9 cellular contexts compared by ENCODE assay signal in the genomic region with DNA sequence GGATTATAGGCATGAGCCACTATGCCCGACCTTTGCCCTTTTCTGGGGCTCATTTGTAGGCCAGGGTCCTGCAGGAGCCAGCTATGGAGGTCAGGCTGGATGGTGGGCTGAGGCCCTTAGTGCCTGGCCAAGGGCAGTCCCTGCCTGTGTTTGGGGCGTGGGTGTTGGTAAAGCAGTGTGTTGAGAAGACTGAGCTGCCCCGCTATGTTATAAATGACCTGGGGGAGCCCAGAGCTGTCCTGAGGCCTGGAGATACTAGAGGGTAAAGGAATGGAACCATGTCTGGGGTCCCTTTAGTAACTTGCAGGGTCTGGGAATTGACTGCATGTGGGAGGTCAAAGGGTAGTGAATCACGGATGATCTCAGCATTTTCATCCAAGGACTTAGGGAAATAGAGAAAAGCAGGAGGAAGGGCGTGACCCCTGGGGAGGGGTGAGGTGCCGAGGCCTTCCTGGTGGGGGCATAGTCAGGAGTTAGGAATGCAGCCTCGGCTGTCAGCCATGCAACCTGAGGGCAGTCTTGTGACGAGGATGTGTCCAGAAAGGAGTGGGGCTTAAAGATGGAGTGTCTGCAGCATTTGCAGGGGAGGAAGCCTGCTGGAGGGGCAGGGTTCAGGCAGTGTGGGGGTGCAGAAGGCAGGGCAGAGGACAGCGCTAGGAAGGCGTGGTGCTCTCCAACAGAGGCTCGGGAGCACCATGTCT. TPM values are rescaled to one million over a fixed set of nuclear protein-coding genes. Genes with fewer than 3 reads are reported as not detected.
DNase-seq lines count a peak whose midpoint lies in the region; ATAC-seq, FAIRE-seq and TF ChIP-seq lines count a peak whose summit lies in the region.
"Had no signal": no experiment of that assay in that cellular context is flagged by ENCODE, and none has a peak within 500 bp of the region (broad histone marks: within the 10 kb centered on the region; RNA-seq: fewer than 3 reads in every experiment).

No MANE protein-coding gene starts in this region.

- no peak overlapping the region for H3K4me2 ChIP-seq in GM12878 (ENCODE audit: control insufficient read depth, insufficient read depth)

- H3K4me1 ChIP-seq in right cardiac atrium (ENCODE audit: control insufficient read depth, insufficient read depth, low read length) (no peaks in the 10 kb centered on the region), GM12878 (ENCODE audit: control insufficient read depth, insufficient read depth, low read length) (no peaks in the 10 kb centered on the region)

- POLR2A ChIA-PET in GM12878 (lab: Charles Lee), result no interaction called here

- 74% methylated on average over 11 of the region's 11 CpGs for WGBS in right cardiac atrium
- 84% methylated on average over 11 of the region's 11 CpGs for WGBS in GM12878 (ENCODE audit: insufficient coverage, insufficient replicate concordance, low lambda C conversion rate, missing lambda C conversion rate)

- no peak overlapping the region for H3K9ac ChIP-seq in GM12878 (ENCODE audit: control insufficient read depth, insufficient read depth, low read length)

- intact Hi-C loops in right cardiac atrium (cut with DNase I) (no loop called here), left ventricle myocardium superior (cut with micrococcal nuclease) (no loop called here), GM12878 (cut with micrococcal nuclease; ENCODE audit: unreplicated experiment) (no loop called here)

- H3K27me3 ChIP-seq in right cardiac atrium (ENCODE audit: control insufficient read depth, insufficient read depth) (no peaks in the 10 kb centered on the region), GM12878 (replicated peaks in 1 of 2; ENCODE audit: control insufficient read depth in 2 of 2, insufficient read depth in 2 of 2, low read length in 1 of 2) (no peaks in the 10 kb centered on the region)

- peaks cover 27% of the 10 kb centered on the region in 2 experiments for H3K36me3 ChIP-seq in GM12878 (ENCODE audit: control insufficient read depth in 2 of 2, insufficient read depth in 2 of 2, low read length in 1 of 2)

- TF ChIP-seq EP300 in GM12878 (IDR thresholded peaks at IDR 0.05; ENCODE audit: borderline replicate concordance in 1 of 2, control insufficient read depth in 1 of 2, low read depth in 2 of 2, low read length in 2 of 2), result no peak

- FAIRE-seq in GM12878 (lab: Jason Lieb, UNC) (no peak), urothelium cell line (lab: Jason Lieb, UNC) (peak; percentile 78)

- H3K9me3 ChIP-seq in right cardiac atrium (ENCODE audit: control insufficient read depth, low read length) (no peaks in the 10 kb centered on the region), GM12878 (replicated peaks; ENCODE audit: control insufficient read depth, insufficient read depth, low read length) (no peaks in the 10 kb centered on the region)

- TF ChIP-seq POLR2A in GM12878 (IDR thresholded peaks at IDR 0.05; ENCODE audit: low read depth, low read length), result peak; percentile 44

- CTCF ChIA-PET in GM12878 (lab: Yijun Ruan, JAX), result no interaction called here

- in situ Hi-C loops in GM12878 (cut with MboI) (no loop called here), GM13977 (cut with MboI; ENCODE audit: low pct_unique_long_range_greater_than_20kb, low sequenced_read_pairs, unreplicated experiment) (no loop called here)

- no peaks in the 10 kb centered on the region for H3K79me2 ChIP-seq in GM12878 (ENCODE audit: control insufficient read depth, insufficient read depth, low read length)

- H3K27ac ChIP-seq in right cardiac atrium (ENCODE audit: low read length) (no peak overlapping the region), GM12878 (ENCODE audit: control insufficient read depth, insufficient read depth) (no peak overlapping the region)

- ATAC-seq in right cardiac atrium (peak; percentile 42 to 82), left ventricle myocardium superior (no peak), GM12878 (no peak), HG03457 (IDR thresholded peaks at IDR 0.05; ENCODE audit: unreplicated experiment) (no peak)

- no peak for TF ChIP-seq RAD21 in GM12878 (IDR thresholded peaks at IDR 0.05; ENCODE audit: insufficient read depth, low read depth, low read length)

- DNase-seq in right cardiac atrium, result no peak
- DNase-seq in left ventricle myocardium superior, result no peak
- no peak for DNase-seq in GM12878 (ENCODE audit: low read depth, low spot score)
- peak; percentile 63 for DNase-seq in iris pigment epithelial cell (ENCODE audit: low read depth)
- peak; percentile 83 for DNase-seq in urothelium cell line (ENCODE audit: low spot score)
- no peak for DNase-seq in inferior parietal cortex (ENCODE audit: extremely low spot score)
- DNase-seq in GM13977 (ENCODE audit: low spot score), result no peak
- DNase-seq: NCI-H187 had no signal

- TF ChIP-seq CTCF in GM12878 (IDR thresholded peaks at IDR 0.05 in 2 of 3, conservative IDR thresholded peaks at IDR 0.05 in 1 of 3; ENCODE audit: control insufficient read depth in 2 of 3, extremely low read depth in 1 of 3, insufficient read depth in 1 of 3, low read depth in 3 of 3, low read length in 3 of 3) (no peak), GM13977 (IDR thresholded peaks at IDR 0.05; ENCODE audit: extremely low read depth, insufficient read depth, missing control alignments) (no peak)

- RAD21 ChIA-PET in GM12878 (lab: Charles Lee; ENCODE audit: unreplicated experiment), result no interaction called here

- SMC1A ChIA-PET in GM12878 (lab: Charles Lee; ENCODE audit: uncharacterized antibody, unreplicated experiment), result no interaction called here

- no peaks in the 10 kb centered on the region for H4K20me1 ChIP-seq in GM12878 (ENCODE audit: control insufficient read depth, insufficient read depth)

- BruUV-seq in GM12878 (replicated peaks; lab: Mats Ljungman, UMichigan), result no TSS peak

- no peak overlapping the region for H3K4me3 ChIP-seq in right cardiac atrium (ENCODE audit: low read length)
- H3K4me3 ChIP-seq in GM12878, result no peak overlapping the region

- no peak overlapping the region for H2AFZ ChIP-seq in GM12878 (ENCODE audit: control insufficient read depth, low read depth, low read length)

RNA-seq across cellular contexts. Expression of a gene that starts 31.5 kb away (rescaled TPM):
- total RNA-seq in right cardiac atrium (10 to 100 TPM; 56.2 to 67.3 (median 60.6) TPM), left ventricle myocardium superior (37.5 TPM), GM12878 (2014; rRNA removed) (60.8 and 63.7 TPM in 2 replicates), GM12878 (2014; rRNA removed; fragmentation: Illumina TruSeq; extraction: Trizol) (43.5 and 45.3 TPM in 2 replicates), GM12878 (2021) (70.0 and 74.3 TPM in 2 replicates)
- polyA plus RNA-seq in right cardiac atrium (26.9 TPM), GM12878 (2011; rRNA removed) (49.8 and 93.5 TPM in 2 replicates), GM12878 (2014; fragmentation: Illumina TruSeq; extraction: Trizol) (39.0 and 81.5 TPM in 2 replicates), GM12878 (2014; fragmentation: Nextera tagmentation; extraction: Ambion mirVana) (10 to 100 TPM in 1 of 2 experiments, 1 to 10 TPM in 1; 6.3 to 10.5 TPM), GM12878 (2014; rRNA removed) (58.4 and 69.0 TPM in 2 replicates), GM12878 (2016; fragmentation: Nextera tagmentation; extraction: Ambion mirVana) (10 to 100 TPM; 17.4 to 84.9 TPM)
- total RNA-seq in GM12878 (2013; cell fraction: nucleolus; rRNA removed), result 110 and 138 TPM in 2 replicates
- polyA plus RNA-seq in GM12878 (2011; ENCODE audit: low read depth), result 23.8 TPM
- polyA plus RNA-seq in GM12878 (2011; cell fraction: cytosol; rRNA removed), result 136 and 180 TPM in 2 replicates
- 97.3 and 107 TPM in 2 replicates for polyA plus RNA-seq in GM12878 (2011; cell fraction: nucleus; rRNA removed)
- 39.5 and 41.8 TPM in 2 replicates for polyA plus RNA-seq in GM12878 (2012)
- 157 TPM in 2 replicates for polyA minus RNA-seq in GM12878 (2011; rRNA and poly(A)+ RNA removed)
- 40.6 and 52.5 TPM in 2 replicates for polyA minus RNA-seq in GM12878 (2011; cell fraction: cytosol; rRNA and poly(A)+ RNA removed)
- 20.9 and 30.4 TPM in 2 replicates for polyA minus RNA-seq in GM12878 (2011; cell fraction: nucleus; rRNA and poly(A)+ RNA removed)

RNA-seq across cellular contexts. Expression of a gene that starts 42.9 kb away (rescaled TPM):
- total RNA-seq in right cardiac atrium (100 to 1,000 TPM; 170 to 237 (median 193) TPM), left ventricle myocardium superior (208 TPM), GM12878 (2014; rRNA removed) (28.7 and 33.1 TPM in 2 replicates), GM12878 (2014; rRNA removed; fragmentation: Illumina TruSeq; extraction: Trizol) (33.2 and 35.4 TPM in 2 replicates), GM12878 (2021) (29.4 and 31.2 TPM in 2 replicates)
- polyA plus RNA-seq in right cardiac atrium (214 TPM), GM12878 (2011; rRNA removed) (31.0 and 52.0 TPM in 2 replicates), GM12878 (2014; fragmentation: Illumina TruSeq; extraction: Trizol) (46.6 and 61.2 TPM in 2 replicates), GM12878 (2014; fragmentation: Nextera tagmentation; extraction: Ambion mirVana) (10 to 100 TPM; 22.4 to 34.3 TPM), GM12878 (2014; rRNA removed) (26.7 and 30.9 TPM in 2 replicates), GM12878 (2016; fragmentation: Nextera tagmentation; extraction: Ambion mirVana) (10 to 100 TPM; 60.1 to 63.0 TPM)
- 5.2 and 9.0 TPM in 2 replicates for total RNA-seq in GM12878 (2013; cell fraction: nucleolus; rRNA removed)
- 19.8 TPM for polyA plus RNA-seq in GM12878 (2011; ENCODE audit: low read depth)
- polyA plus RNA-seq in GM12878 (2011; cell fraction: cytosol; rRNA removed), result 10.0 and 13.9 TPM in 2 replicates
- 9.9 and 13.1 TPM in 2 replicates for polyA plus RNA-seq in GM12878 (2011; cell fraction: nucleus; rRNA removed)
- 25.1 and 25.9 TPM in 2 replicates for polyA plus RNA-seq in GM12878 (2012)
- 6.9 and 14.0 TPM in 2 replicates for polyA minus RNA-seq in GM12878 (2011; rRNA and poly(A)+ RNA removed)
- 11.2 and 12.4 TPM in 2 replicates for polyA minus RNA-seq in GM12878 (2011; cell fraction: cytosol; rRNA and poly(A)+ RNA removed)
- 5.4 and 11.7 TPM in 2 replicates for polyA minus RNA-seq in GM12878 (2011; cell fraction: nucleus; rRNA and poly(A)+ RNA removed)

RNA-seq across cellular contexts. Expression of a gene that starts 44.1 kb away (rescaled TPM):
- 10 to 100 TPM; 10.2 to 12.1 (median 11.7) TPM for total RNA-seq in right cardiac atrium
- 7.0 TPM for polyA plus RNA-seq in right cardiac atrium
- 12.8 TPM for total RNA-seq in left ventricle myocardium superior
- total RNA-seq in GM12878 (2013; cell fraction: nucleolus; rRNA removed), result 68.4 and 80.7 TPM in 2 replicates
- 18.2 and 19.6 TPM in 2 replicates for total RNA-seq in GM12878 (2014; rRNA removed)
- total RNA-seq in GM12878 (2014; rRNA removed; fragmentation: Illumina TruSeq; extraction: Trizol), result 20.9 and 23.7 TPM in 2 replicates
- 18.7 and 18.9 TPM in 2 replicates for total RNA-seq in GM12878 (2021)
- 7.5 TPM for polyA plus RNA-seq in GM12878 (2011; ENCODE audit: low read depth)
- polyA plus RNA-seq in GM12878 (2011; rRNA removed), result 16.9 and 19.3 TPM in 2 replicates
- 11.9 and 12.1 TPM in 2 replicates for polyA plus RNA-seq in GM12878 (2011; cell fraction: cytosol; rRNA removed)
- 9.4 and 10.9 TPM in 2 replicates for polyA plus RNA-seq in GM12878 (2011; cell fraction: nucleus; rRNA removed)
- polyA plus RNA-seq in GM12878 (2012), result 9.2 and 10.2 TPM in 2 replicates
- polyA plus RNA-seq in GM12878 (2014; fragmentation: Illumina TruSeq; extraction: Trizol), result 21.6 and 21.9 TPM in 2 replicates
- polyA plus RNA-seq in GM12878 (2014; fragmentation: Nextera tagmentation; extraction: Ambion mirVana), result 10 to 100 TPM; 11.3 to 17.4 TPM
- 13.7 and 15.3 TPM in 2 replicates for polyA plus RNA-seq in GM12878 (2014; rRNA removed)
- 10 to 100 TPM; 26.5 to 29.0 TPM for polyA plus RNA-seq in GM12878 (2016; fragmentation: Nextera tagmentation; extraction: Ambion mirVana)
- 27.8 and 29.3 TPM in 2 replicates for polyA minus RNA-seq in GM12878 (2011; rRNA and poly(A)+ RNA removed)
- 5.5 and 7.2 TPM in 2 replicates for polyA minus RNA-seq in GM12878 (2011; cell fraction: cytosol; rRNA and poly(A)+ RNA removed)
- polyA minus RNA-seq in GM12878 (2011; cell fraction: nucleus; rRNA and poly(A)+ RNA removed), result 15.5 and 15.9 TPM in 2 replicates

Comparison
In these comparisons a context has a peak if more than half of its experiments do, and no peak if none do; other contexts are left out.
1. ATAC-seq: peak in right cardiac atrium (2 of 2); none in left ventricle myocardium superior (single experiment), GM12878 (single experiment) and HG03457 (single experiment).
2. DNase-seq: peak in iris pigment epithelial cell (single experiment) and urothelium cell line (single experiment); none in right cardiac atrium (0 of 3), left ventricle myocardium superior (single experiment), GM12878 (single experiment), inferior parietal cortex (single experiment) and GM13977 (single experiment).